19 cellular contexts compared by ENCODE assay signal in the genomic region with DNA sequence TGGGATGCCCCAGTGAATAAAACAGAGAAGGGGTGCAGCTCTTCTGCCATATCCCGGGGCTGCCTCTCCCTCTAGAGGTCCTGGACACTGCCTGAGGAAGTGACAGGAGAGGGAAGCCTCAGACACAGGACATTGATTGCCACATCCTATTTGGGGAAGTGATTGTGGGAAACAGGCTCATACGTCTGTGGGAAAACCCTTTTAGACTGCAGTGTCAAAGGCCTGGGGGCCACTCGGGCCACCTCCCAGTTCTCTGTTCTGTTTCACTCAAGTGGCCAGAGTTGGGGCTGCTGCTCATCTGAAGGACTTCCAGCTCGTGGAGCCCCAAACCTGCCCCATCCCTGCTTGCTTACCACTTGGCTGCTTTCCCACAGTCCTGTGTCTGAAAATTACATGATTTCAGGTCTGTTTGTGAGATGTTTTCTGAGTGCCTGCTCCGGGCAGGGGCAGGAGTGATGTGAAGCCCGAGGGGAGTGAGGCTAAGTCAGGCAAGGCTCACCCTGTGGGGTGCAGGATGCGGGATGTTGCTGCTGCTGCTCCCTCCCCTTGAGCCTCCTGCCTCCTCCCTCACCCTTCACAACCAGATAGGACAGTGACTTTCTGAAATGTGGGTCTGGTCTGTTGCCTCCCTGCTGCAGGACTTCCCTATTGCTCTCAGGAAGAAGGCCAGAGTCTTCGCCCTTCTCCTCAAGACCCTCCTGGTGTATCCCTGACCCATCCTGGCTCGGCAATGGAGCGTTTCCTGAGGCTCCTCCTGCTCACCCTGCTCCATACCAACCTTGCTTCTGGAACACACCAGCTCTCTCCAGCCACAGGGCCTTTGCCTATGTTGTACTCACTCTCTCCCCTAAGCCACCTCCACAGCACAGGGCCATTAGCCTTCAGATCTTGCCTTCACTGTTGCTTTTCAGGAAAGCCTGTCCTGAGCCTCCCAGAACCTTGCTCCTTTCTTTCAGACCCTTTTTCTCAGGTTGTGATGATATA. TPM values are rescaled to one million over a fixed set of nuclear protein-coding genes. Genes with fewer than 3 reads are reported as not detected.
DNase-seq lines count a peak whose midpoint lies in the region; ATAC-seq, FAIRE-seq and TF ChIP-seq lines count a peak whose summit lies in the region.
"Had no signal": no experiment of that assay in that cellular context is flagged by ENCODE, and none has a peak within 500 bp of the region (broad histone marks: within the 10 kb centered on the region; RNA-seq: fewer than 3 reads in every experiment).

No MANE protein-coding gene starts in this region.

- H2BK120ac ChIP-seq in H1 (replicated peaks; ENCODE audit: low read depth, low read length) = no peak overlapping the region

- H4K8ac ChIP-seq in H1 (ENCODE audit: extremely low read depth, insufficient read depth, low read length) = no peak overlapping the region

- no peak overlapping the region for H3K4me2 ChIP-seq in H1 (ENCODE audit: insufficient read depth in 1 of 2, low read depth in 2 of 2, low read length in 2 of 2)

- CTCF ChIA-PET in H1 (lab: Charles Lee; ENCODE audit: partially characterized antibody) = interaction anchor here (0.9 to 6.4 kb wide), 7 partner anchors 9 to 71 kb away, joined by 3 to 64 read pairs (median 4); no protein-coding TSS in a partner anchor

- no peak for TF ChIP-seq CTCF in NB4 (IDR thresholded peaks at IDR 0.05; ENCODE audit: low read depth, low read length)
- no peak for TF ChIP-seq CTCF in H1 (IDR thresholded peaks at IDR 0.05; ENCODE audit: control extremely low read depth in 1 of 3, insufficient read depth in 1 of 3, low read depth in 1 of 3, low read length in 3 of 3)
- TF ChIP-seq CTCF in GM10266 (IDR thresholded peaks at IDR 0.05; ENCODE audit: control insufficient read depth, insufficient read depth, low read depth, missing control alignments) = no peak

- TF ChIP-seq POLR2A in NB4 (IDR thresholded peaks at IDR 0.05; ENCODE audit: extremely low read depth, insufficient read length) (no peak), H1 (IDR thresholded peaks at IDR 0.05; ENCODE audit: control extremely low read depth in 1 of 2, low read depth in 2 of 2, low read length in 2 of 2) (no peak)

- no peaks in the 10 kb centered on the region for H3K36me3 ChIP-seq in H1 (ENCODE audit: control insufficient read depth in 2 of 4, insufficient read depth in 4 of 4, low read length in 3 of 4)
- H3K36me3 ChIP-seq: gastrocnemius medialis, WERI-Rb-1 had no signal

- no peak overlapping the region for H4K91ac ChIP-seq in H1 (replicated peaks; ENCODE audit: insufficient read length, low read length)

- H3K36me3 Mint-ChIP-seq in activated T-cell treated with anti-CD3 and anti-CD28 coated beads, Interleukin-2, amount 50 U/mL, for 24 hours (ENCODE audit: low read depth) = no peaks in the 10 kb centered on the region
- no peaks in the 10 kb centered on the region for H3K36me3 Mint-ChIP-seq in activated T-cell treated with anti-CD3 and anti-CD28 coated beads, Interleukin-2, amount 50 U/mL, for 72 hours (ENCODE audit: insufficient read depth in 2 of 2)

- peak overlapping the region; percentile 74; the same call in 1 of the 2 replicates for H2AFZ ChIP-seq in H1 (ENCODE audit: low read length)

- H2AK5ac ChIP-seq in H1 (ENCODE audit: low read depth, low read length) = no peak overlapping the region

- no peaks in the 10 kb centered on the region for H3K79me2 ChIP-seq in H1 (ENCODE audit: control insufficient read depth in 1 of 2, insufficient read depth in 2 of 2, low read length in 2 of 2)

- H4K5ac ChIP-seq in H1 (ENCODE audit: insufficient read length, low read depth, low read length) = no peak overlapping the region

- H3K23me2 ChIP-seq in H1 (ENCODE audit: low read depth, low read length) = peaks cover 3% of the 10 kb centered on the region; the same call in 1 of the 2 replicates

- no peak overlapping the region for H3K4me3 Mint-ChIP-seq in activated T-cell treated with anti-CD3 and anti-CD28 coated beads, Interleukin-2, amount 50 U/mL, for 24 hours
- no peak overlapping the region for H3K4me3 Mint-ChIP-seq in activated T-cell treated with anti-CD3 and anti-CD28 coated beads, Interleukin-2, amount 50 U/mL, for 72 hours
- H3K4me3 Mint-ChIP-seq: nephron; stimulated activated naive CD8-positive, alpha-beta T cell treated with anti-CD3 and anti-CD28 coated beads, Interleukin-15, Interleukin-2, amounts not matched to agents 100 ng/mL and 50 ng/mL, for 24 hours had no signal

- intact Hi-C loops in sciatic nerve (cut with DNase I) = no loop called here

- no peaks in the 10 kb centered on the region for H3K9me3 ChIP-seq in H1 (ENCODE audit: insufficient read depth in 2 of 2, low read depth in 1 of 2, low read length in 1 of 2)
- H3K9me3 ChIP-seq: gastrocnemius medialis had no signal

- H4K20me1 ChIP-seq in H1 (replicated peaks in 1 of 2; ENCODE audit: control insufficient read depth in 1 of 2, insufficient read depth in 2 of 2, low read length in 2 of 2) = no peaks in the 10 kb centered on the region

- H3K4me3 ChIP-seq in NB4 (ENCODE audit: low read depth, low read length) = no peak overlapping the region
- no peak overlapping the region for H3K4me3 ChIP-seq in H1 (ENCODE audit: extremely low read depth in 1 of 4, insufficient read depth in 2 of 4, low read depth in 3 of 4, low read length in 4 of 4)
- H3K4me3 ChIP-seq: gastrocnemius medialis had no signal

- DNase-seq in activated T-cell treated with anti-CD3 and anti-CD28 coated beads, Interleukin-2, amount 50 U/mL, for 24 hours = peak; percentile 20
- no peak for DNase-seq in activated T-cell treated with anti-CD3 and anti-CD28 coated beads, Interleukin-2, amount 50 U/mL, for 72 hours
- peak; percentile 58 for DNase-seq in NB4 (ENCODE audit: low read depth)
- no peak for DNase-seq in H1 (ENCODE audit: low read depth in 1 of 2, low spot score in 2 of 2)
- no peak for DNase-seq in sciatic nerve (ENCODE audit: low spot score)
- DNase-seq in NCI-H82 (lab: John Stamatoyannopoulos, UW) = no peak
- no peak for DNase-seq in GM19238 (ENCODE audit: insufficient read length, low spot score)
- DNase-seq in GM10266 (ENCODE audit: extremely low spot score) = no peak
- DNase-seq: activated gamma-delta T cell treated with Interleukin-2 at 50 U/mL for 16 hours, mammary epithelial cell, NCI-H1694 treated with DMSO at 0.1 percent for 48 hours, NCI-H446 treated with DMSO at 0.1 percent for 48 hours, WERI-Rb-1 had no signal

- H3K18ac ChIP-seq in H1 (ENCODE audit: extremely low read depth, low read length) = peak overlapping the region; percentile 14; the same call in 1 of the 2 replicates

- no peak overlapping the region for H2BK5ac ChIP-seq in H1 (ENCODE audit: low read depth, low read length)

- no peak overlapping the region for H2BK12ac ChIP-seq in H1 (ENCODE audit: low read depth, low read length)

- H3K27ac ChIP-seq in H1 (ENCODE audit: low read depth, low read length) = no peak overlapping the region
- H3K27ac ChIP-seq: epithelial cell of prostate, gastrocnemius medialis, WERI-Rb-1 had no signal

- POLR2A ChIA-PET in H1 (lab: Charles Lee; ENCODE audit: partially characterized antibody) = no interaction called here

- H3K9me3 Mint-ChIP-seq in activated T-cell treated with anti-CD3 and anti-CD28 coated beads, Interleukin-2, amount 50 U/mL, for 24 hours = no peaks in the 10 kb centered on the region
- no peaks in the 10 kb centered on the region for H3K9me3 Mint-ChIP-seq in activated T-cell treated with anti-CD3 and anti-CD28 coated beads, Interleukin-2, amount 50 U/mL, for 72 hours
- H3K9me3 Mint-ChIP-seq: nephron; stimulated activated naive CD8-positive, alpha-beta T cell treated with anti-CD3 and anti-CD28 coated beads, Interleukin-15, Interleukin-2, amounts not matched to agents 100 ng/mL and 50 ng/mL, for 24 hours had no signal

- no peak for ATAC-seq in activated T-cell treated with anti-CD3 and anti-CD28 coated beads, Interleukin-2, amount 50 U/mL, for 72 hours (replicated peaks in 1 of 2)
- ATAC-seq in sciatic nerve = peak; percentile 27
- ATAC-seq: gastrocnemius medialis, HCT116 had no signal

- no peak overlapping the region; the same call in 1 of the 2 replicates for H2BK20ac ChIP-seq in H1 (ENCODE audit: low read length)

- H3K27me3 ChIP-seq in H1 (replicated peaks in 1 of 4; ENCODE audit: control insufficient read depth in 3 of 4, extremely low read depth in 1 of 4, insufficient read depth in 3 of 4, low read length in 3 of 4) = peaks cover 0 to 13% (median 10%) of the 10 kb centered on the region in 4 experiments; a peak in 5 of 7 replicates
- H3K27me3 ChIP-seq: gastrocnemius medialis had no signal

- no peak for TF ChIP-seq RAD21 in H1 (IDR thresholded peaks at IDR 0.05 in 1 of 2, conservative IDR thresholded peaks at IDR 0.05 in 1 of 2; ENCODE audit: low read depth in 2 of 2, low read length in 2 of 2)

- H3K79me1 ChIP-seq in H1 (ENCODE audit: low read depth, low read length) = no peaks in the 10 kb centered on the region

- no peak overlapping the region for H3K9ac ChIP-seq in H1 (replicated peaks in 1 of 4; ENCODE audit: extremely low read depth in 1 of 4, low read depth in 3 of 4, low read length in 3 of 4)

- H2BK15ac ChIP-seq in H1 (ENCODE audit: low read length) = 0 out of 2 replicates have a peak overlapping the region, but pooled peaks have one; percentile 25

- 78% methylated on average over 10 of the region's 10 CpGs; no CpG with 5 or more reads in 1 of the 2 experiments for WGBS in H1 (ENCODE audit: extremely low coverage in 1 of 2, insufficient coverage in 1 of 2, insufficient read length in 1 of 2, insufficient replicate concordance in 2 of 2, low coverage in 1 of 2, low lambda C conversion rate in 2 of 2, missing lambda C conversion rate in 1 of 2), 2 experiments

- no peak overlapping the region for H3K56ac ChIP-seq in H1 (replicated peaks; ENCODE audit: insufficient read length, low read depth, low read length)

- no peak overlapping the region for H3K23ac ChIP-seq in H1 (ENCODE audit: insufficient read length)

- peaks cover 29% of the 10 kb centered on the region for H3K27me3 Mint-ChIP-seq in activated T-cell treated with anti-CD3 and anti-CD28 coated beads, Interleukin-2, amount 50 U/mL, for 24 hours
- peaks cover 18% of the 10 kb centered on the region for H3K27me3 Mint-ChIP-seq in activated T-cell treated with anti-CD3 and anti-CD28 coated beads, Interleukin-2, amount 50 U/mL, for 72 hours (ENCODE audit: low read depth)

- H3K27ac Mint-ChIP-seq in activated T-cell treated with anti-CD3 and anti-CD28 coated beads, Interleukin-2, amount 50 U/mL, for 24 hours = no peak overlapping the region
- H3K27ac Mint-ChIP-seq in activated T-cell treated with anti-CD3 and anti-CD28 coated beads, Interleukin-2, amount 50 U/mL, for 72 hours = no peak overlapping the region
- H3K27ac Mint-ChIP-seq: nephron; stimulated activated naive CD8-positive, alpha-beta T cell treated with anti-CD3 and anti-CD28 coated beads, Interleukin-15, Interleukin-2, amounts not matched to agents 100 ng/mL and 50 ng/mL, for 24 hours had no signal

- peaks cover 20% of the 10 kb centered on the region for H3K4me1 Mint-ChIP-seq in activated T-cell treated with anti-CD3 and anti-CD28 coated beads, Interleukin-2, amount 50 U/mL, for 24 hours (ENCODE audit: low read depth)
- peaks cover 16% of the 10 kb centered on the region for H3K4me1 Mint-ChIP-seq in activated T-cell treated with anti-CD3 and anti-CD28 coated beads, Interleukin-2, amount 50 U/mL, for 72 hours (ENCODE audit: low read depth)

- no peak overlapping the region for H3K4ac ChIP-seq in H1 (replicated peaks; ENCODE audit: insufficient read length, low read depth, low read length)

- TF ChIP-seq EP300 in H1 (IDR thresholded peaks at IDR 0.05; ENCODE audit: borderline replicate concordance in 1 of 2, low read depth in 2 of 2, low read length in 2 of 2) = no peak

- no peak overlapping the region for H3K14ac ChIP-seq in H1 (ENCODE audit: insufficient read length)

- H3K4me1 ChIP-seq in H1 (replicated peaks in 1 of 4; ENCODE audit: control insufficient read depth in 3 of 4, insufficient read depth in 4 of 4, low read length in 3 of 4) = peaks cover 0 to 6% (median 0%) of the 10 kb centered on the region in 4 experiments; a peak in 3 of 7 replicates

- no peak for FAIRE-seq in H1 (lab: Jason Lieb, UNC)
- FAIRE-seq: colon had no signal

RNA-seq across cellular contexts. Expression of gene NEURL1, which starts 58.4 kb away (rescaled TPM):
- 1 to 10 TPM; 2.5 to 3.5 TPM for total RNA-seq in activated T-cell treated with anti-CD3 and anti-CD28 coated beads, Interleukin-2, amount 50 U/mL, for 72 hours
- total RNA-seq in H1 (2021; fragmentation: NEBNext Ultra II Directional; extraction: Animal tissue kit (Norgen Biotek cat#: 25700)) = 0.58 and 0.73 TPM in 2 replicates
- 0.52 and 0.54 TPM in 2 replicates for polyA plus RNA-seq in H1 (2011; rRNA removed)
- polyA plus RNA-seq in H1 (2011; cell fraction: cytosol; rRNA removed) = 0.63 TPM
- polyA plus RNA-seq in H1 (2011; cell fraction: nucleus; rRNA removed) = 1.5 TPM
- polyA plus RNA-seq in H1 (2012, experiment 1 of 2) = 0.19 to 0.70 TPM (median 0.36 TPM) in 4 replicates
- 0.28 TPM for polyA plus RNA-seq in H1 (2012, experiment 2 of 2)
- 0.61 TPM for polyA plus RNA-seq in H1 (2013, experiment 1 of 2)
- 0.39 TPM for polyA plus RNA-seq in H1 (2013, experiment 2 of 2)
- 0.09 and 0.15 TPM in 2 replicates for polyA minus RNA-seq in H1 (2011; rRNA and poly(A)+ RNA removed)
- not detected for polyA minus RNA-seq in H1 (2011; cell fraction: cytosol; rRNA and poly(A)+ RNA removed)
- polyA minus RNA-seq in H1 (2011; cell fraction: nucleus; rRNA and poly(A)+ RNA removed) = 0.80 TPM
- total RNA-seq in sciatic nerve = 0.36 TPM

Comparison
In these comparisons a context has a peak if more than half of its experiments do, and no peak if none do; other contexts are left out.
1. DNase-seq: peak in activated T-cell treated with anti-CD3 and anti-CD28 coated beads, Interleukin-2, amount 50 U/mL, for 24 hours (single experiment) and NB4 (single experiment); none in activated T-cell treated with anti-CD3 and anti-CD28 coated beads, Interleukin-2, amount 50 U/mL, for 72 hours (0 of 2), H1 (0 of 2), sciatic nerve (single experiment), NCI-H82 (single experiment), GM19238 (single experiment) and GM10266 (single experiment).